ENCODE assay signal across 15 cellular contexts in genomic region chr22:29872145-29872893, GRCh38. TPM values are rescaled to one million over a fixed set of nuclear protein-coding genes. Genes with fewer than 3 reads are reported as not detected.
DNase-seq lines count a peak whose midpoint lies in the region; TF ChIP-seq lines count a peak whose summit lies in the region.
"Had no signal": no experiment of that assay in that cellular context is flagged by ENCODE, and none has a peak within 500 bp of the region (broad histone marks: within the 10 kb centered on the region; RNA-seq: fewer than 3 reads in every experiment).

No MANE protein-coding gene starts in this region.

- H3K9me2 ChIP-seq in MM.1S (replicated peaks; ENCODE audit: insufficient read depth, low read length) = no peaks in the 10 kb centered on the region
- H3K9me2 ChIP-seq in neural cell (ENCODE audit: insufficient read depth, low read length) = no peaks in the 10 kb centered on the region

- H3K27me3 Mint-ChIP-seq in CD14-positive monocyte (ENCODE audit: low read depth in 3 of 3) (peaks cover 0 to 4% (median 3%) of the 10 kb centered on the region in 3 donors), endodermal cell (ENCODE audit: insufficient read depth) (peaks cover 3% of the 10 kb centered on the region)

- no peak overlapping the region for H3K4me3 ChIP-seq in MM.1S (ENCODE audit: low read length)
- H3K4me3 ChIP-seq in endodermal cell (ENCODE audit: low read length) = peak overlapping the region; percentile 43
- H3K4me3 ChIP-seq in neural cell (ENCODE audit: low read length) = peak overlapping the region; percentile 26

- H3K9ac ChIP-seq in MM.1S (ENCODE audit: low read length) = no peak overlapping the region
- H3K9ac ChIP-seq in endodermal cell (ENCODE audit: extremely low read depth, low read length, poor library complexity, severe bottlenecking) = no peak overlapping the region
- H3K9ac ChIP-seq in neural cell (ENCODE audit: low read length) = peak overlapping the region; percentile 27

- no peak for TF ChIP-seq RAD21 in neural cell (conservative IDR thresholded peaks at IDR 0.05)

- no peaks in the 10 kb centered on the region for H3K79me2 ChIP-seq in MM.1S (ENCODE audit: low read length)
- H3K79me2 ChIP-seq in neural cell (replicated peaks; ENCODE audit: insufficient read depth, low read length) = no peaks in the 10 kb centered on the region

- TF ChIP-seq EP300 in neural cell (conservative IDR thresholded peaks at IDR 0.05; ENCODE audit: poor library complexity, severe bottlenecking) = no peak

- peaks cover 31% of the 10 kb centered on the region for H3K4me1 Mint-ChIP-seq in CD14-positive monocyte
- H3K4me1 Mint-ChIP-seq in endodermal cell = peaks cover 15% of the 10 kb centered on the region

- no peaks in the 10 kb centered on the region for H3K36me3 ChIP-seq in MM.1S (replicated peaks; ENCODE audit: insufficient read depth, low read length)
- H3K36me3 ChIP-seq in endodermal cell (ENCODE audit: control insufficient read depth, insufficient read depth, low read length) = no peaks in the 10 kb centered on the region
- H3K36me3 ChIP-seq in neural cell (ENCODE audit: insufficient read depth, low read length) = no peaks in the 10 kb centered on the region

- H3K4me3 Mint-ChIP-seq in CD14-positive monocyte (peak overlapping the region in 1 of 2 donors; percentile 65), endodermal cell (no peak overlapping the region)

- WGBS in endodermal cell (ENCODE audit: insufficient coverage in 1 of 2, insufficient read length in 1 of 2), 2 experiments = 76 to 83% methylated on average over 2 to 3 of the region's 3 CpGs

- H3K4me2 ChIP-seq in MM.1S (ENCODE audit: low read depth, low read length) (no peak overlapping the region), neural cell (ENCODE audit: low read length) (peak overlapping the region; percentile 38)

- H3K27ac Mint-ChIP-seq in CD14-positive monocyte (peak overlapping the region; percentile 54 to 86 (median 73)), endodermal cell (no peak overlapping the region)

- H3K36me3 Mint-ChIP-seq in CD14-positive monocyte (no peaks in the 10 kb centered on the region), endodermal cell (ENCODE audit: low read depth) (no peaks in the 10 kb centered on the region)

- intact Hi-C loops in CD14-positive monocyte (cut with micrococcal nuclease) = no loop called here

- no peaks in the 10 kb centered on the region for H3K9me3 ChIP-seq in MM.1S (replicated peaks; ENCODE audit: insufficient read depth, low read length)
- H3K9me3 ChIP-seq in endodermal cell (ENCODE audit: control insufficient read depth, low read length) = no peaks in the 10 kb centered on the region
- no peaks in the 10 kb centered on the region for H3K9me3 ChIP-seq in neural cell (ENCODE audit: low read length)

- H3F3A ChIP-seq in MM.1S (ENCODE audit: insufficient read depth, low read length) (no peaks in the 10 kb centered on the region; the same call in 1 of the 2 replicates), neural cell (ENCODE audit: insufficient read depth, low read length, poor library complexity, severe bottlenecking) (no peaks in the 10 kb centered on the region)

- H3K27me3 ChIP-seq in MM.1S (replicated peaks; ENCODE audit: insufficient read depth, low read length) = no peaks in the 10 kb centered on the region
- H3K27me3 ChIP-seq in endodermal cell (ENCODE audit: control insufficient read depth, insufficient read depth, low read length, poor library complexity, severe bottlenecking) = no peaks in the 10 kb centered on the region
- H3K27me3 ChIP-seq in neural cell (ENCODE audit: insufficient read depth, low read depth, low read length) = no peaks in the 10 kb centered on the region

- no peak overlapping the region for H2AFZ ChIP-seq in MM.1S (ENCODE audit: low read length)
- H2AFZ ChIP-seq in neural cell (ENCODE audit: low read depth, low read length) = peak overlapping the region; percentile 15

- TF ChIP-seq CTCF in CD14-positive monocyte (IDR thresholded peaks at IDR 0.05) (no peak), MM.1S (IDR thresholded peaks at IDR 0.05; ENCODE audit: low read length) (no peak), endodermal cell (conservative IDR thresholded peaks at IDR 0.05) (no peak), neural cell (IDR thresholded peaks at IDR 0.05; ENCODE audit: poor library complexity, severe bottlenecking) (no peak)

- peaks cover 0 to 2% (median 0%) of the 10 kb centered on the region in 7 donors for H3K9me3 Mint-ChIP-seq in CD14-positive monocyte
- H3K9me3 Mint-ChIP-seq in endodermal cell = no peaks in the 10 kb centered on the region

- no peak overlapping the region for H3K27ac ChIP-seq in MM.1S (ENCODE audit: low read length)
- peak overlapping the region; percentile 64 for H3K27ac ChIP-seq in endodermal cell (ENCODE audit: low read depth, low read length)
- peak overlapping the region; percentile 70 for H3K27ac ChIP-seq in neural cell (ENCODE audit: low read length)

- H3K4me1 ChIP-seq in MM.1S (ENCODE audit: low read length) (peaks cover 12% of the 10 kb centered on the region; the same call in 1 of the 2 replicates), endodermal cell (ENCODE audit: control insufficient read depth, insufficient read depth, low read length) (no peaks in the 10 kb centered on the region)

- H4K20me1 ChIP-seq in MM.1S (ENCODE audit: insufficient read depth, low read length) (no peaks in the 10 kb centered on the region), neural cell (ENCODE audit: insufficient read depth) (no peaks in the 10 kb centered on the region)

- DNase-seq in CD14-positive monocyte (ENCODE audit: low spot score) (no peak), MM.1S (peak; percentile 31), endodermal cell (peak; percentile 75), D341Med (ENCODE audit: low spot score) (no peak), NCI-H1092 treated with DMSO at 0.1 percent for 48 hours (lab: John Stamatoyannopoulos, UW) (no peak), NCI-H1105 treated with DMSO at 0.1 percent for 48 hours (lab: John Stamatoyannopoulos, UW) (no peak), NCI-H526 (lab: John Stamatoyannopoulos, UW) (no peak)
- DNase-seq: activated CD4-positive, CD25-positive, alpha-beta regulatory T cell; activated gamma-delta T cell; erythroblast; NCI-H2029; NCI-H774; posterior cingulate gyrus; T-helper 1 cell had no signal

TF ChIP-seq in neural cell, 6 proteins besides CTCF, POLR2A, EP300 and RAD21:
- TF ChIP-seq EZH2 (IDR thresholded peaks at IDR 0.05; ENCODE audit: borderline replicate concordance, insufficient read depth, low read length, poor library complexity, severe bottlenecking) (no peak), SMC3 (conservative IDR thresholded peaks at IDR 0.05; ENCODE audit: poor library complexity) (no peak), MXI1 (conservative IDR thresholded peaks at IDR 0.05; ENCODE audit: poor library complexity, severe bottlenecking) (no peak), TAF1 (IDR thresholded peaks at IDR 0.05; ENCODE audit: low read depth) (no peak), POLR2AphosphoS5 (IDR thresholded peaks at IDR 0.05) (no peak)
- TF ChIP-seq, protein P1, sequence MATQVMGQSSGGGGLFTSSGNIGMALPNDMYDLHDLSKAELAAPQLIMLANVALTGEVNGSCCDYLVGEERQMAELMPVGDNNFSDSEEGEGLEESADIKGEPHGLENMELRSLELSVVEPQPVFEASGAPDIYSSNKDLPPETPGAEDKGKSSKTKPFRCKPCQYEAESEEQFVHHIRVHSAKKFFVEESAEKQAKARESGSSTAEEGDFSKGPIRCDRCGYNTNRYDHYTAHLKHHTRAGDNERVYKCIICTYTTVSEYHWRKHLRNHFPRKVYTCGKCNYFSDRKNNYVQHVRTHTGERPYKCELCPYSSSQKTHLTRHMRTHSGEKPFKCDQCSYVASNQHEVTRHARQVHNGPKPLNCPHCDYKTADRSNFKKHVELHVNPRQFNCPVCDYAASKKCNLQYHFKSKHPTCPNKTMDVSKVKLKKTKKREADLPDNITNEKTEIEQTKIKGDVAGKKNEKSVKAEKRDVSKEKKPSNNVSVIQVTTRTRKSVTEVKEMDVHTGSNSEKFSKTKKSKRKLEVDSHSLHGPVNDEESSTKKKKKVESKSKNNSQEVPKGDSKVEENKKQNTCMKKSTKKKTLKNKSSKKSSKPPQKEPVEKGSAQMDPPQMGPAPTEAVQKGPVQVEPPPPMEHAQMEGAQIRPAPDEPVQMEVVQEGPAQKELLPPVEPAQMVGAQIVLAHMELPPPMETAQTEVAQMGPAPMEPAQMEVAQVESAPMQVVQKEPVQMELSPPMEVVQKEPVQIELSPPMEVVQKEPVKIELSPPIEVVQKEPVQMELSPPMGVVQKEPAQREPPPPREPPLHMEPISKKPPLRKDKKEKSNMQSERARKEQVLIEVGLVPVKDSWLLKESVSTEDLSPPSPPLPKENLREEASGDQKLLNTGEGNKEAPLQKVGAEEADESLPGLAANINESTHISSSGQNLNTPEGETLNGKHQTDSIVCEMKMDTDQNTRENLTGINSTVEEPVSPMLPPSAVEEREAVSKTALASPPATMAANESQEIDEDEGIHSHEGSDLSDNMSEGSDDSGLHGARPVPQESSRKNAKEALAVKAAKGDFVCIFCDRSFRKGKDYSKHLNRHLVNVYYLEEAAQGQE (IDR thresholded peaks at IDR 0.05; ENCODE audit: borderline replicate concordance) = no peak

RNA-seq across cellular contexts. Expression of gene MTMR3, which starts 10.7 kb away (rescaled TPM):
- polyA plus RNA-seq in CD14-positive monocyte (10 to 100 TPM; 23.4 to 30.2 TPM), neural cell (46.7 and 59.6 TPM in 2 replicates)
- total RNA-seq in endodermal cell = 10 to 100 TPM; 30.9 to 41.3 TPM
- polyA plus RNA-seq in endodermal cell (2013, experiment 1 of 2) = 26.3 TPM
- 24.8 TPM for polyA plus RNA-seq in endodermal cell (2013, experiment 2 of 2)
- 126 and 128 TPM in 2 replicates for polyA minus RNA-seq in neural cell

RNA-seq across cellular contexts. Expression of gene ASCC2, which starts 34.2 kb away (rescaled TPM):
- 10 to 100 TPM; 23.8 to 39.6 TPM for polyA plus RNA-seq in CD14-positive monocyte
- 10 to 100 TPM; 44.2 to 45.5 TPM for total RNA-seq in endodermal cell
- polyA plus RNA-seq in endodermal cell (2013, experiment 1 of 2) = 40.8 TPM
- polyA plus RNA-seq in endodermal cell (2013, experiment 2 of 2) = 41.3 TPM
- polyA plus RNA-seq in neural cell = 25.3 and 26.2 TPM in 2 replicates
- 35.3 and 36.3 TPM in 2 replicates for polyA minus RNA-seq in neural cell

Comparison
In these comparisons a context has a peak if more than half of its experiments do, and no peak if none do; other contexts are left out.
1. DNase-seq: peak in MM.1S (single experiment) and endodermal cell (single experiment); none in CD14-positive monocyte (single experiment), D341Med (single experiment), NCI-H1092 treated with DMSO at 0.1 percent for 48 hours (single experiment), NCI-H1105 treated with DMSO at 0.1 percent for 48 hours (single experiment) and NCI-H526 (0 of 2).